ENCODE assay signal across 1 cellular context in the genomic region with DNA sequence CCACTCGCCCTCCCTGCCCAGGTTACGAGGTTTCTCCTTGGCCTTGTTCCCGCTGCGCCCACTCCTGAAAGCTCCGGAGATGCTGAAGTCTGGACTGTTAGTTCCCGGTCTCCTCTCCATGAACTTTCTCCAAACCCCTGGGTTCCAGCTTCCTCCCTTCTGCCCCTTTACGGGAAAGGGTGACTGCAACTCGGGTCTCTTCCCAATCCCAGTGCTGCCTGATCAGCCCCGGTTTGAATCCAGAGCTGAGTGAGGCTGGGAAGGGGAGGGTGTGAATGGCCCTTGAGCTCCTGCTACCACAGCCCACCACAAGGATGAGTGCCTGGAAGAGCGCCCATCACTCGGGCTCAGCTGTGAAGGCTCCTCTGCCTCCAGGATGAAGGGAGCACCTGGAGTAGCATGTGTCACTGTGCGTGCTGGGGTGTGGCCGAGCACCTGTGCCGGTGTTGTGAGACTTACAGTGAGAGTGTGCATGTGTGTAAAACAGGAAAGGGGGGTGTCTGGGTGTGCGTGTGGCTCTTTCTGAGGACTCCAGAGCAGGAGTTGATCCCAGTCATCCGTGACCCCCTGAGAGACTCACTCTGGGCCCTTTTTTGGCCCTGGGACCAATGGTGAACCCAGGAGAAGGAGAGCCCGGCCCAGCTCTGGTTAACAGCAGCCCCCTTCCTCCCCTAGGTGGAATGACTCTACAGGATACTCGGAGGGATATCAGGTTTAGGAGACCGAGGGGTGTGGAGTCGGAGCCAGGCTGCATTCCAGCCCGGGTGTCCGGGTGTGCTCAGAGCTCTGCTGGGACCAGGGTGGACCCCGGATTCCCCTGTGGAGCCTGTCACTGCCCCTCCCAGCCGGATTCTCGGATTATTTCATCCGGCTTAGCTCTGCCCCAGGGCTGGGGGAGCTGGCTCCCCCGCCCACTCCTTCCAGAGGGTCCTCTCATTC.
A peak's percentile ranks its signal among the peaks of the same experiment; 100 is the strongest.
TF ChIP-seq lines count a peak whose summit lies in the region.

No MANE protein-coding gene starts in this region.

TF ChIP-seq in K562, 482 proteins besides CTCF, POLR2A, EP300 and RAD21:
- TF ChIP-seq ZNF740 (CRISPR knock-in tag; IDR thresholded peaks at IDR 0.05) (0 out of 2 replicates have a peak, but pooled peaks have one; percentile 2), ZNF740 (tag; IDR thresholded peaks at IDR 0.05) (no peak), NR4A1 (CRISPR knock-in tag; IDR thresholded peaks at IDR 0.05) (no peak), NR4A1 (tag; IDR thresholded peaks at IDR 0.05) (no peak), GABPB1 (CRISPR knock-in tag; IDR thresholded peaks at IDR 0.05) (peak; percentile 37; the same call in 1 of the 2 replicates), MAFK (IDR thresholded peaks at IDR 0.05; ENCODE audit: low read length) (no peak), SP1 (CRISPR knock-in tag; IDR thresholded peaks at IDR 0.05) (peak; percentile 43; the same call in 1 of the 2 replicates), KDM1A (IDR thresholded peaks at IDR 0.05) (no peak), PKNOX1 (IDR thresholded peaks at IDR 0.05) (no peak), ZFX (CRISPR knock-in tag; IDR thresholded peaks at IDR 0.05) (0 out of 2 replicates have a peak, but pooled peaks have one; percentile 7), KDM5B (IDR thresholded peaks at IDR 0.05; ENCODE audit: insufficient replicate concordance, low read depth, low read length) (peak; percentile 39), ZNF518B (CRISPR knock-in tag; IDR thresholded peaks at IDR 0.05) (no peak), ZNF140 (CRISPR knock-in tag; IDR thresholded peaks at IDR 0.05) (no peak), DMBX1 (CRISPR knock-in tag; IDR thresholded peaks at IDR 0.05; ENCODE audit: borderline replicate concordance) (no peak), ZNF644 (tag; IDR thresholded peaks at IDR 0.05; ENCODE audit: low read depth) (no peak), ZNF263 (CRISPR knock-in tag; IDR thresholded peaks at IDR 0.05; ENCODE audit: borderline replicate concordance) (peak; percentile 93), KAT7 (CRISPR knock-in tag; IDR thresholded peaks at IDR 0.05; ENCODE audit: borderline replicate concordance) (0 out of 2 replicates have a peak, but pooled peaks have one; percentile 32), CBFA2T2 (conservative IDR thresholded peaks at IDR 0.05) (0 out of 2 replicates have a peak, but pooled peaks have one; percentile 6)
- TF ChIP-seq, protein P1, sequence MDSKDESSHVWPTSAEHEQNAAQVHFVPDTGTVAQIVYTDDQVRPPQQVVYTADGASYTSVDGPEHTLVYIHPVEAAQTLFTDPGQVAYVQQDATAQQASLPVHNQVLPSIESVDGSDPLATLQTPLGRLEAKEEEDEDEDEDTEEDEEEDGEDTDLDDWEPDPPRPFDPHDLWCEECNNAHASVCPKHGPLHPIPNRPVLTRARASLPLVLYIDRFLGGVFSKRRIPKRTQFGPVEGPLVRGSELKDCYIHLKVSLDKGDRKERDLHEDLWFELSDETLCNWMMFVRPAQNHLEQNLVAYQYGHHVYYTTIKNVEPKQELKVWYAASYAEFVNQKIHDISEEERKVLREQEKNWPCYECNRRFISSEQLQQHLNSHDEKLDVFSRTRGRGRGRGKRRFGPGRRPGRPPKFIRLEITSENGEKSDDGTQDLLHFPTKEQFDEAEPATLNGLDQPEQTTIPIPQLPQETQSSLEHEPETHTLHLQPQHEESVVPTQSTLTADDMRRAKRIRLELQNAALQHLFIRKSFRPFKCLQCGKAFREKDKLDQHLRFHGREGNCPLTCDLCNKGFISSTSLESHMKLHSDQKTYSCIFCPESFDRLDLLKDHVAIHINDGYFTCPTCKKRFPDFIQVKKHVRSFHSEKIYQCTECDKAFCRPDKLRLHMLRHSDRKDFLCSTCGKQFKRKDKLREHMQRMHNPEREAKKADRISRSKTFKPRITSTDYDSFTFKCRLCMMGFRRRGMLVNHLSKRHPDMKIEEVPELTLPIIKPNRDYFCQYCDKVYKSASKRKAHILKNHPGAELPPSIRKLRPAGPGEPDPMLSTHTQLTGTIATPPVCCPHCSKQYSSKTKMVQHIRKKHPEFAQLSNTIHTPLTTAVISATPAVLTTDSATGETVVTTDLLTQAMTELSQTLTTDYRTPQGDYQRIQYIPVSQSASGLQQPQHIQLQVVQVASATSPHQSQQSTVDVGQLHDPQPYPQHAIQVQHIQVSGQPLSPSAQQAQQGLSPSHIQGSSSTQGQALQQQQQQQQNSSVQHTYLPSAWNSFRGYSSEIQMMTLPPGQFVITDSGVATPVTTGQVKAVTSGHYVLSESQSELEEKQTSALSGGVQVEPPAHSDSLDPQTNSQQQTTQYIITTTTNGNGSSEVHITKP (IDR thresholded peaks at IDR 0.05; ENCODE audit: partially characterized antibody) = peak; percentile 37
- TF ChIP-seq, protein P2, sequence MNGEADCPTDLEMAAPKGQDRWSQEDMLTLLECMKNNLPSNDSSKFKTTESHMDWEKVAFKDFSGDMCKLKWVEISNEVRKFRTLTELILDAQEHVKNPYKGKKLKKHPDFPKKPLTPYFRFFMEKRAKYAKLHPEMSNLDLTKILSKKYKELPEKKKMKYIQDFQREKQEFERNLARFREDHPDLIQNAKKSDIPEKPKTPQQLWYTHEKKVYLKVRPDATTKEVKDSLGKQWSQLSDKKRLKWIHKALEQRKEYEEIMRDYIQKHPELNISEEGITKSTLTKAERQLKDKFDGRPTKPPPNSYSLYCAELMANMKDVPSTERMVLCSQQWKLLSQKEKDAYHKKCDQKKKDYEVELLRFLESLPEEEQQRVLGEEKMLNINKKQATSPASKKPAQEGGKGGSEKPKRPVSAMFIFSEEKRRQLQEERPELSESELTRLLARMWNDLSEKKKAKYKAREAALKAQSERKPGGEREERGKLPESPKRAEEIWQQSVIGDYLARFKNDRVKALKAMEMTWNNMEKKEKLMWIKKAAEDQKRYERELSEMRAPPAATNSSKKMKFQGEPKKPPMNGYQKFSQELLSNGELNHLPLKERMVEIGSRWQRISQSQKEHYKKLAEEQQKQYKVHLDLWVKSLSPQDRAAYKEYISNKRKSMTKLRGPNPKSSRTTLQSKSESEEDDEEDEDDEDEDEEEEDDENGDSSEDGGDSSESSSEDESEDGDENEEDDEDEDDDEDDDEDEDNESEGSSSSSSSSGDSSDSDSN (IDR thresholded peaks at IDR 0.05; ENCODE audit: borderline replicate concordance in 1 of 2, low read depth in 2 of 2, low read length in 2 of 2) = 0 out of 4 replicates have a peak, but pooled peaks of 1 of the 2 experiments have one; percentile 34
- TF ChIP-seq, protein P3, sequence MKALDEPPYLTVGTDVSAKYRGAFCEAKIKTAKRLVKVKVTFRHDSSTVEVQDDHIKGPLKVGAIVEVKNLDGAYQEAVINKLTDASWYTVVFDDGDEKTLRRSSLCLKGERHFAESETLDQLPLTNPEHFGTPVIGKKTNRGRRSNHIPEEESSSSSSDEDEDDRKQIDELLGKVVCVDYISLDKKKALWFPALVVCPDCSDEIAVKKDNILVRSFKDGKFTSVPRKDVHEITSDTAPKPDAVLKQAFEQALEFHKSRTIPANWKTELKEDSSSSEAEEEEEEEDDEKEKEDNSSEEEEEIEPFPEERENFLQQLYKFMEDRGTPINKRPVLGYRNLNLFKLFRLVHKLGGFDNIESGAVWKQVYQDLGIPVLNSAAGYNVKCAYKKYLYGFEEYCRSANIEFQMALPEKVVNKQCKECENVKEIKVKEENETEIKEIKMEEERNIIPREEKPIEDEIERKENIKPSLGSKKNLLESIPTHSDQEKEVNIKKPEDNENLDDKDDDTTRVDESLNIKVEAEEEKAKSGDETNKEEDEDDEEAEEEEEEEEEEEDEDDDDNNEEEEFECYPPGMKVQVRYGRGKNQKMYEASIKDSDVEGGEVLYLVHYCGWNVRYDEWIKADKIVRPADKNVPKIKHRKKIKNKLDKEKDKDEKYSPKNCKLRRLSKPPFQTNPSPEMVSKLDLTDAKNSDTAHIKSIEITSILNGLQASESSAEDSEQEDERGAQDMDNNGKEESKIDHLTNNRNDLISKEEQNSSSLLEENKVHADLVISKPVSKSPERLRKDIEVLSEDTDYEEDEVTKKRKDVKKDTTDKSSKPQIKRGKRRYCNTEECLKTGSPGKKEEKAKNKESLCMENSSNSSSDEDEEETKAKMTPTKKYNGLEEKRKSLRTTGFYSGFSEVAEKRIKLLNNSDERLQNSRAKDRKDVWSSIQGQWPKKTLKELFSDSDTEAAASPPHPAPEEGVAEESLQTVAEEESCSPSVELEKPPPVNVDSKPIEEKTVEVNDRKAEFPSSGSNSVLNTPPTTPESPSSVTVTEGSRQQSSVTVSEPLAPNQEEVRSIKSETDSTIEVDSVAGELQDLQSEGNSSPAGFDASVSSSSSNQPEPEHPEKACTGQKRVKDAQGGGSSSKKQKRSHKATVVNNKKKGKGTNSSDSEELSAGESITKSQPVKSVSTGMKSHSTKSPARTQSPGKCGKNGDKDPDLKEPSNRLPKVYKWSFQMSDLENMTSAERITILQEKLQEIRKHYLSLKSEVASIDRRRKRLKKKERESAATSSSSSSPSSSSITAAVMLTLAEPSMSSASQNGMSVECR (CRISPR knock-in tag; IDR thresholded peaks at IDR 0.05) = no peak
- TF ChIP-seq, protein P4, sequence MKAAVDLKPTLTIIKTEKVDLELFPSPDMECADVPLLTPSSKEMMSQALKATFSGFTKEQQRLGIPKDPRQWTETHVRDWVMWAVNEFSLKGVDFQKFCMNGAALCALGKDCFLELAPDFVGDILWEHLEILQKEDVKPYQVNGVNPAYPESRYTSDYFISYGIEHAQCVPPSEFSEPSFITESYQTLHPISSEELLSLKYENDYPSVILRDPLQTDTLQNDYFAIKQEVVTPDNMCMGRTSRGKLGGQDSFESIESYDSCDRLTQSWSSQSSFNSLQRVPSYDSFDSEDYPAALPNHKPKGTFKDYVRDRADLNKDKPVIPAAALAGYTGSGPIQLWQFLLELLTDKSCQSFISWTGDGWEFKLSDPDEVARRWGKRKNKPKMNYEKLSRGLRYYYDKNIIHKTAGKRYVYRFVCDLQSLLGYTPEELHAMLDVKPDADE (conservative IDR thresholded peaks at IDR 0.05; ENCODE audit: control insufficient read depth, low read depth, low read length) = 0 out of 2 replicates have a peak, but pooled peaks have one; percentile 9
- TF ChIP-seq, protein P5, sequence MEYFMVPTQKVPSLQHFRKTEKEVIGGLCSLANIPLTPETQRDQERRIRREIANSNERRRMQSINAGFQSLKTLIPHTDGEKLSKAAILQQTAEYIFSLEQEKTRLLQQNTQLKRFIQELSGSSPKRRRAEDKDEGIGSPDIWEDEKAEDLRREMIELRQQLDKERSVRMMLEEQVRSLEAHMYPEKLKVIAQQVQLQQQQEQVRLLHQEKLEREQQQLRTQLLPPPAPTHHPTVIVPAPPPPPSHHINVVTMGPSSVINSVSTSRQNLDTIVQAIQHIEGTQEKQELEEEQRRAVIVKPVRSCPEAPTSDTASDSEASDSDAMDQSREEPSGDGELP (CRISPR knock-in tag; IDR thresholded peaks at IDR 0.05; ENCODE audit: borderline replicate concordance) = peak; percentile 51; the same call in 1 of the 2 replicates
